In the genomic region with DNA sequence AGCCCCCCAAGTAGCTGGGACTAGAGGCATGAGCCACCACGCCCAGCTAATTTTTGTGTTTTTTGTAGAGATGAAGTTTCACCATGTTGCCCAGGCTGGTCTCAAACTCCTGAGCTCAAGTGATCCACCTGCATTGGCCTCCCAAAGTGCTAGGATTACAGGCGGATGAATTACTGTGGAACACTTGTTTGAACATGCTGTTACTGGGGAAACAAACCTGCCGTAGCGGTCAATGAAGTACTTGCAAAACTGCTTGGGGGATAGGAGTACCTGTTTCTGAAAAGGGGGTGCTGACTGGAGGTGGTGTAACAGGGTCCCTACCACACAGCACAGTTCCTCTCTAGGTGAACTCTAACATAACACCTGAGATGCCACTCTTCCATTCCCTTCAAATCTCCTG, we compare ENCODE assay signal across 24 cellular contexts.
"Had no signal": no experiment of that assay in that cellular context is flagged by ENCODE, and none has a peak within 500 bp of the region (broad histone marks: within the 10 kb centered on the region; RNA-seq: fewer than 3 reads in every experiment).

No MANE protein-coding gene starts in this region.

- DNase-seq: dorsolateral prefrontal cortex; effector CD4-positive, alpha-beta T cell; foreskin melanocyte; hypothalamus; immature natural killer cell; islet precursor cell; left ventricle myocardium superior; lower lobe of right lung; naive thymus-derived CD8-positive, alpha-beta T cell; nephron progenitor cell; nucleus accumbens; stimulated activated CD4-positive, alpha-beta T cell treated with anti-CD3 and anti-CD28 coated beads, Interleukin-12 subunit alpha, Interleukin-12 subunit beta, amount 100 ng/mL, for 4 hours; stimulated activated CD4-positive, alpha-beta T cell treated with anti-CD3 and anti-CD28 coated beads, Interleukin-1b, Interleukin-23, amount 100 ng/mL, for 48 hours; stimulated activated CD4-positive, alpha-beta T cell treated with anti-CD3 and anti-CD28 coated beads, Interleukin-4, amount 100 ng/mL, for 1 hour; stimulated activated CD8-positive, alpha-beta memory T cell treated with anti-CD3 and anti-CD28 coated beads, Interleukin-4, amount 100 ng/mL, for 48 hours; stimulated activated naive CD4-positive, alpha-beta T cell treated with Interleukin-2 at 50 U/mL for 16 hours; stomach; testis; tibial artery had no signal

- H3K4me3 ChIP-seq: dorsolateral prefrontal cortex, lower lobe of right lung, prostate gland, right atrium auricular region, smooth muscle cell, stomach, testis, tibial artery had no signal

- ATAC-seq: esophagus mucosa; left ventricle myocardium superior; lower lobe of right lung; naive thymus-derived CD8-positive, alpha-beta T cell; sciatic nerve had no signal
